Comparison of ENCODE assay signal across 8 cellular contexts in genomic region chr12:108724054-108724889, GRCh38. TPM values are rescaled to one million over a fixed set of nuclear protein-coding genes. Genes with fewer than 3 reads are reported as not detected.
DNase-seq lines count a peak whose midpoint lies in the region; ATAC-seq and TF ChIP-seq lines count a peak whose summit lies in the region.

No MANE protein-coding gene starts in this region.

- no peak for TF ChIP-seq CTCF in neural crest cell (conservative IDR thresholded peaks at IDR 0.05)

- no peaks in the 10 kb centered on the region for H3K27me3 Mint-ChIP-seq in effector memory CD8-positive, alpha-beta T cell
- H3K27me3 Mint-ChIP-seq in neural crest cell (ENCODE audit: low read depth): no peaks in the 10 kb centered on the region

- peak; percentile 49 for ATAC-seq in effector memory CD8-positive, alpha-beta T cell (replicated peaks)

- intact Hi-C loops in posterior cingulate gyrus (cut with DNase I): no loop called here

- peaks cover 16 to 17% of the 10 kb centered on the region in 2 donors for H3K4me1 Mint-ChIP-seq in effector memory CD8-positive, alpha-beta T cell (ENCODE audit: low read depth in 2 of 2)
- H3K4me1 Mint-ChIP-seq in neural crest cell: peaks cover 78% of the 10 kb centered on the region

- H3K9me3 Mint-ChIP-seq in effector memory CD8-positive, alpha-beta T cell: no peaks in the 10 kb centered on the region
- H3K9me3 Mint-ChIP-seq in neural crest cell: no peaks in the 10 kb centered on the region

- peak overlapping the region; percentile 15 to 77 for H3K27ac Mint-ChIP-seq in effector memory CD8-positive, alpha-beta T cell
- H3K27ac Mint-ChIP-seq in neural crest cell (ENCODE audit: unreplicated experiment): peak overlapping the region; percentile 51

- peak; percentile 83 for DNase-seq in EL
- DNase-seq in NOMO-1 (lab: John Stamatoyannopoulos, UW; ENCODE audit: unreplicated experiment in 2 of 2): peak; percentile 49 to 76
- DNase-seq in effector memory CD8-positive, alpha-beta T cell: no peak
- no peak for DNase-seq in neural crest cell (ENCODE audit: low read depth, low spot score)
- DNase-seq in GM19240 (ENCODE audit: insufficient read length, low spot score): no peak
- DNase-seq in posterior cingulate gyrus: no peak
- DNase-seq in activated CD4-positive, alpha-beta T cell treated with anti-CD3 and anti-CD28 coated beads for 1 hour: no peak
- DNase-seq in SK-N-DZ (ENCODE audit: low spot score): no peak

- H3K36me3 Mint-ChIP-seq in effector memory CD8-positive, alpha-beta T cell (ENCODE audit: insufficient read depth): no peaks in the 10 kb centered on the region
- no peaks in the 10 kb centered on the region for H3K36me3 Mint-ChIP-seq in neural crest cell (ENCODE audit: low read depth)

- H3K4me3 Mint-ChIP-seq in effector memory CD8-positive, alpha-beta T cell: no peak overlapping the region
- peak overlapping the region; percentile 52 for H3K4me3 Mint-ChIP-seq in neural crest cell

RNA-seq across cellular contexts. Expression of gene CORO1C, which starts 7.0 kb away (rescaled TPM):
- 171 and 175 TPM in 2 replicates for total RNA-seq in neural crest cell
- polyA plus RNA-seq in SK-N-DZ (2014; cell fraction: cytosol; rRNA removed): 44.5 and 45.7 TPM in 2 replicates
- polyA plus RNA-seq in SK-N-DZ (2014; cell fraction: nucleus; rRNA removed): 21.9 and 32.1 TPM in 2 replicates

Comparison
In these comparisons a context has a peak if more than half of its experiments do, and no peak if none do; other contexts are left out.
1. DNase-seq: peak in EL (single experiment) and NOMO-1 (2 of 2); none in effector memory CD8-positive, alpha-beta T cell (0 of 3), neural crest cell (single experiment), GM19240 (single experiment), posterior cingulate gyrus (0 of 10), activated CD4-positive, alpha-beta T cell treated with anti-CD3 and anti-CD28 coated beads for 1 hour (single experiment) and SK-N-DZ (single experiment).